In the genomic region with DNA sequence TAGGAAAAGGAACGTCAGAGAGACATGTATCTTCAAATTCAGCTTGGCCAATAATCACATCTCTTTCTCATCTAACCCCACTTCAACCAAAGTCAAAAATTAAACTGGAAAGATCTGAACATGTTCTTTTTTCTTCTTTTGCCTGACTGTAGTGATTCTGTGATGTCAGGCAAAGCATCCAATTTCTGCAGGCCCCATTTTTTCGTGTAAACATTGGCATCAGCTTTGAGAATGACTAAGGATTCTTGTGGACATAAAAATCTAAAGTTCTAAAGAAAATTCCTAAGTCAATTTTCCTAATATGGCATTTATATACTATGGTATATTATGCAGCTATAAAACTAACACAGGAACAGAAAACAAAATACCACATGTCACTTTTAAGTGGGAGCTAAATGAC, we compare ENCODE assay signal across 24 cellular contexts.
DNase-seq lines count a peak whose midpoint lies in the region; ATAC-seq and TF ChIP-seq lines count a peak whose summit lies in the region.
"Had no signal": no experiment of that assay in that cellular context is flagged by ENCODE, and none has a peak within 500 bp of the region (broad histone marks: within the 10 kb centered on the region; RNA-seq: fewer than 3 reads in every experiment).

No MANE protein-coding gene starts in this region.

- H3K9me3 ChIP-seq in left ventricle myocardium inferior (replicated peaks), result no peaks in the 10 kb centered on the region
- H3K9me3 ChIP-seq in esophagus squamous epithelium, result no peaks in the 10 kb centered on the region

- no peak overlapping the region for H3K4me3 Mint-ChIP-seq in osteocyte (ENCODE audit: unreplicated experiment)
- H3K4me3 Mint-ChIP-seq: activated B cell treated with CpG ODN at 0.5 μM for 24 hours; activated CD4-positive, alpha-beta memory T cell treated with anti-CD3 and anti-CD28 coated beads for 36 hours; stimulated activated effector memory CD8-positive, alpha-beta T cell treated with anti-CD3 and anti-CD28 coated beads, Interleukin-12 subunit alpha, Interleukin-12 subunit beta, amount 100 ng/mL, for 72 hours had no signal

- DNase-seq in left ventricle myocardium inferior, result no peak
- DNase-seq in Right ventricle myocardium inferior (ENCODE audit: missing footprints), result no peak
- no peak for DNase-seq in esophagus squamous epithelium (lab: John Stamatoyannopoulos, UW)
- DNase-seq in osteocyte (ENCODE audit: extremely low spot score, unreplicated experiment), result no peak
- DNase-seq in activated T-cell treated with anti-CD3 and anti-CD28 coated beads, Interleukin-2, amount 50 U/mL, for 48 hours, result no peak
- no peak for DNase-seq in lower leg skin (ENCODE audit: low spot score in 2 of 2)
- no peak for DNase-seq in NCI-H446 (lab: John Stamatoyannopoulos, UW)
- DNase-seq: 8988T; activated B cell treated with CpG ODN at 0.5 μM for 24 hours; activated CD4-positive, alpha-beta memory T cell treated with anti-CD3 and anti-CD28 coated beads for 36 hours; cerebellar nuclear complex; effector memory CD4-positive, alpha-beta T cell; islet precursor cell; mammary epithelial cell; NCI-H1092 treated with DMSO at 0.1 percent for 48 hours; NCI-H2081; NCI-H446 treated with DMSO at 0.1 percent for 48 hours; occipital lobe; T-helper 9 cell; trophoblast cell had no signal

- no peaks in the 10 kb centered on the region for H3K36me3 Mint-ChIP-seq in osteocyte (ENCODE audit: unreplicated experiment)
- H3K36me3 Mint-ChIP-seq: activated CD4-positive, alpha-beta memory T cell treated with anti-CD3 and anti-CD28 coated beads for 36 hours; stimulated activated effector memory CD8-positive, alpha-beta T cell treated with anti-CD3 and anti-CD28 coated beads, Interleukin-12 subunit alpha, Interleukin-12 subunit beta, amount 100 ng/mL, for 72 hours had no signal

- TF ChIP-seq POLR2A in esophagus squamous epithelium (IDR thresholded peaks at IDR 0.05), result no peak
- no peak for TF ChIP-seq POLR2A in lower leg skin (IDR thresholded peaks at IDR 0.05)

- TF ChIP-seq CTCF in left ventricle myocardium inferior (IDR thresholded peaks at IDR 0.05; ENCODE audit: borderline replicate concordance) (no peak), esophagus squamous epithelium (IDR thresholded peaks at IDR 0.05) (no peak), osteocyte (IDR thresholded peaks at IDR 0.05) (no peak), lower leg skin (IDR thresholded peaks at IDR 0.05) (no peak)

- no peaks in the 10 kb centered on the region for H3K27me3 ChIP-seq in left ventricle myocardium inferior (ENCODE audit: low read depth)
- H3K27me3 ChIP-seq in esophagus squamous epithelium, result peaks cover 0 to under 1% (median 0%) of the 10 kb centered on the region in 4 donors

- H3K4me3 ChIP-seq in left ventricle myocardium inferior (no peak overlapping the region), esophagus squamous epithelium (no peak overlapping the region), urinary bladder (ENCODE audit: low read depth, low read length) (no peak overlapping the region), lower leg skin (ENCODE audit: low read depth, poor library complexity, severe bottlenecking) (no peak overlapping the region)

- WGBS in esophagus squamous epithelium, 2 donors, result 40 to 48% methylated on average over 2 of the region's 2 CpGs
- WGBS in urinary bladder, result 23% methylated on average over 2 of the region's 2 CpGs
- WGBS in lower leg skin, 2 donors, result 49 to 66% methylated on average over 2 of the region's 2 CpGs

- H3K27ac ChIP-seq in left ventricle myocardium inferior (replicated peaks) (peak overlapping the region; percentile 77), esophagus squamous epithelium (peak overlapping the region; percentile 37 to 77 (median 72)), urinary bladder (ENCODE audit: low read depth) (peak overlapping the region; percentile 50)
- H3K27ac ChIP-seq: RWPE1 had no signal

- peaks cover 72% of the 10 kb centered on the region for H3K4me1 Mint-ChIP-seq in osteocyte (ENCODE audit: unreplicated experiment)
- H3K4me1 Mint-ChIP-seq: activated B cell treated with CpG ODN at 0.5 μM for 24 hours; stimulated activated effector memory CD8-positive, alpha-beta T cell treated with anti-CD3 and anti-CD28 coated beads, Interleukin-12 subunit alpha, Interleukin-12 subunit beta, amount 100 ng/mL, for 72 hours had no signal

- no peak for ATAC-seq in Right ventricle myocardium inferior
- ATAC-seq: esophagus mucosa; stimulated activated effector memory CD8-positive, alpha-beta T cell treated with anti-CD3 and anti-CD28 coated beads, Interleukin-12 subunit alpha, Interleukin-12 subunit beta, amount 100 ng/mL, for 72 hours had no signal

- no peaks in the 10 kb centered on the region for H3K9me3 Mint-ChIP-seq in osteocyte (ENCODE audit: unreplicated experiment)
- H3K9me3 Mint-ChIP-seq: activated B cell treated with CpG ODN at 0.5 μM for 24 hours; activated CD4-positive, alpha-beta memory T cell treated with anti-CD3 and anti-CD28 coated beads for 36 hours; stimulated activated effector memory CD8-positive, alpha-beta T cell treated with anti-CD3 and anti-CD28 coated beads, Interleukin-12 subunit alpha, Interleukin-12 subunit beta, amount 100 ng/mL, for 72 hours had no signal

- peaks cover 73% of the 10 kb centered on the region for H3K4me1 ChIP-seq in left ventricle myocardium inferior
- peaks cover 5 to 37% (median 9%) of the 10 kb centered on the region in 3 donors for H3K4me1 ChIP-seq in esophagus squamous epithelium
- peaks cover 2% of the 10 kb centered on the region for H3K4me1 ChIP-seq in urinary bladder (ENCODE audit: insufficient read depth)

- no peaks in the 10 kb centered on the region for H3K36me3 ChIP-seq in left ventricle myocardium inferior
- no peaks in the 10 kb centered on the region for H3K36me3 ChIP-seq in esophagus squamous epithelium
- H3K36me3 ChIP-seq in urinary bladder (ENCODE audit: insufficient read depth), result no peaks in the 10 kb centered on the region

- no peaks in the 10 kb centered on the region for H3K27me3 Mint-ChIP-seq in osteocyte (ENCODE audit: unreplicated experiment)
- H3K27me3 Mint-ChIP-seq: activated B cell treated with CpG ODN at 0.5 μM for 24 hours had no signal

- intact Hi-C loops in left ventricle myocardium inferior (cut with micrococcal nuclease) (no loop called here), Right ventricle myocardium inferior (cut with DNase I) (loop anchor here (5.0 kb wide), 1 partner anchor 144 kb away; no protein-coding TSS in a partner anchor), esophagus squamous epithelium (cut with DNase I) (no loop called here), lower leg skin (cut with DNase I; ENCODE audit: low total_unique reads) (no loop called here)

- H3K27ac Mint-ChIP-seq in osteocyte (ENCODE audit: unreplicated experiment), result peak overlapping the region; percentile 59
- H3K27ac Mint-ChIP-seq: activated B cell treated with CpG ODN at 0.5 μM for 24 hours; activated CD4-positive, alpha-beta memory T cell treated with anti-CD3 and anti-CD28 coated beads for 36 hours; stimulated activated effector memory CD8-positive, alpha-beta T cell treated with anti-CD3 and anti-CD28 coated beads, Interleukin-12 subunit alpha, Interleukin-12 subunit beta, amount 100 ng/mL, for 72 hours had no signal
